In the genomic region with DNA sequence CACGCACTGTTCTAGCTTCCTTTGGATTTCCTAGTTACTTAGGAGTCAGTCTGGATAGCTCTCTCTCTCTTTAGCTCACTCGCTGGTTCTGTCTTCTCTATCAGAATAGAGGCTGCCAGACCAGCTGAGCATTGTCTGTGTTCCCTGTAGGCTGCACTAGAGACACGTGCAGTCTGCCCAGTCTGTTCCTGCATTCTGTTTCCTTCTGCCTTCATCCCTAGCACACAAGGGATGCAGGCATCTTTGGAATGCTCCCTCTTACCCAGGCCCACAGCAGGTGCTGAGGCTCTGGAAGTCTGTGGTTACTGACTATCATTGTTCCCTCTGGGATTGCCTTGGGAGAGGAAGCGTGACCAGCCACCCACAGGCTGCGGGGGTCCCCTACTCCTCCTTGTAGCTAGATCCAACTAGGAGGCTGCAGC, we compare ENCODE assay signal across 12 cellular contexts.
DNase-seq lines count a peak whose midpoint lies in the region; ATAC-seq and TF ChIP-seq lines count a peak whose summit lies in the region.
"Had no signal": no experiment of that assay in that cellular context is flagged by ENCODE, and none has a peak within 500 bp of the region (broad histone marks: within the 10 kb centered on the region; RNA-seq: fewer than 3 reads in every experiment).

No MANE protein-coding gene starts in this region.

- H2BK5ac ChIP-seq in mesenchymal stem cell (ENCODE audit: low read depth, low read length, poor library complexity, severe bottlenecking), result no peak overlapping the region

- H3K27ac Mint-ChIP-seq in T-helper 17 cell, result no peak overlapping the region
- H3K27ac Mint-ChIP-seq: memory B cell had no signal

- no peak overlapping the region for H3K23ac ChIP-seq in mesenchymal stem cell (ENCODE audit: low read length in 2 of 2)

- H3K4me1 Mint-ChIP-seq in T-helper 17 cell, result no peaks in the 10 kb centered on the region
- H3K4me1 Mint-ChIP-seq: memory B cell had no signal

- DNase-seq in AG20443 (ENCODE audit: low spot score), result peak; percentile 30
- DNase-seq in RPMI7951 (ENCODE audit: low read depth), result peak; percentile 91
- DNase-seq in fibroblast of the aortic adventitia (ENCODE audit: low read depth), result peak; percentile 10
- DNase-seq in mesenchymal stem cell, result peak; percentile 24
- no peak for DNase-seq in WERI-Rb-1
- no peak for DNase-seq in T-helper 17 cell
- no peak for DNase-seq in GM10248 (ENCODE audit: extremely low spot score)
- DNase-seq: NCI-H1417 treated with DMSO at 0.1 percent for 48 hours had no signal

- H3K4me3 ChIP-seq in fibroblast of the aortic adventitia (ENCODE audit: low read depth, low read length) (no peak overlapping the region), mesenchymal stem cell (ENCODE audit: insufficient read depth in 1 of 2, low read depth in 1 of 2, low read length in 2 of 2) (no peak overlapping the region), WERI-Rb-1 (ENCODE audit: low read depth, low read length) (no peak overlapping the region)
- H3K4me3 ChIP-seq: BLaER1, coronary artery had no signal

- peaks cover 5% of the 10 kb centered on the region for H3K4me1 ChIP-seq in mesenchymal stem cell (ENCODE audit: control insufficient read depth, insufficient read depth, low read depth, low read length)

- H3K27ac ChIP-seq in mesenchymal stem cell (ENCODE audit: low read length, poor library complexity, severe bottlenecking), result peak overlapping the region; percentile 65
- no peak overlapping the region for H3K27ac ChIP-seq in WERI-Rb-1
- H3K27ac ChIP-seq: BLaER1, coronary artery had no signal

- H3K14ac ChIP-seq in mesenchymal stem cell (ENCODE audit: low read length in 2 of 2), result no peak overlapping the region

- ATAC-seq in T-helper 17 cell (no peak), GM18511 (IDR thresholded peaks at IDR 0.05; ENCODE audit: unreplicated experiment) (no peak)

- H2BK120ac ChIP-seq in mesenchymal stem cell (ENCODE audit: low read depth, low read length), result no peak overlapping the region

- H2AFZ ChIP-seq in mesenchymal stem cell (ENCODE audit: low read depth, low read length), result no peak overlapping the region

- H4K8ac ChIP-seq in mesenchymal stem cell (ENCODE audit: low read length), result no peak overlapping the region

- H3K79me1 ChIP-seq in mesenchymal stem cell (replicated peaks; ENCODE audit: low read length, poor library complexity, severe bottlenecking), result no peaks in the 10 kb centered on the region

- peak overlapping the region; percentile 47 for H2AK5ac ChIP-seq in mesenchymal stem cell (ENCODE audit: low read length, severe bottlenecking)

- WGBS in mesenchymal stem cell, result 37% methylated on average over 5 of the region's 5 CpGs

- H3K4ac ChIP-seq in mesenchymal stem cell (ENCODE audit: low read depth in 1 of 2, low read length in 2 of 2), result no peak overlapping the region

- no peak overlapping the region for H2BK15ac ChIP-seq in mesenchymal stem cell (ENCODE audit: low read depth, poor library complexity, severe bottlenecking)

- peaks cover 10% of the 10 kb centered on the region for H3K9me3 ChIP-seq in mesenchymal stem cell (ENCODE audit: control insufficient read depth, low read length)
- no peaks in the 10 kb centered on the region for H3K9me3 ChIP-seq in WERI-Rb-1 (ENCODE audit: severe bottlenecking)
- no peaks in the 10 kb centered on the region for H3K9me3 ChIP-seq in T-helper 17 cell (ENCODE audit: control insufficient read depth, low read length, poor library complexity, severe bottlenecking)
- H3K9me3 ChIP-seq: BLaER1 had no signal

- TF ChIP-seq CTCF in fibroblast of the aortic adventitia (IDR thresholded peaks at IDR 0.05; ENCODE audit: insufficient read depth, low read length) (no peak), WERI-Rb-1 (IDR thresholded peaks at IDR 0.05; ENCODE audit: low read depth, low read length) (no peak), GM10248 (IDR thresholded peaks at IDR 0.05; ENCODE audit: control extremely low read depth, extremely low read depth, low read depth, missing control alignments) (no peak)

- no peak overlapping the region for H3K4me2 ChIP-seq in mesenchymal stem cell (ENCODE audit: low read length, poor library complexity, severe bottlenecking)
- H3K4me2 ChIP-seq: BLaER1 had no signal

- H4K91ac ChIP-seq in mesenchymal stem cell (ENCODE audit: low read length), result no peak overlapping the region

- no peak overlapping the region for H3K9ac ChIP-seq in mesenchymal stem cell (ENCODE audit: low read length)
- H3K9ac ChIP-seq: BLaER1 had no signal

- H2BK12ac ChIP-seq in mesenchymal stem cell (ENCODE audit: low read length in 2 of 2), result no peak overlapping the region

- POLR2A ChIA-PET in GM10248 (lab: Yijun Ruan, JAX), result no interaction called here

- H3K4me3 Mint-ChIP-seq in T-helper 17 cell, result no peak overlapping the region
- H3K4me3 Mint-ChIP-seq: memory B cell had no signal

- CTCF ChIA-PET in GM10248 (lab: Yijun Ruan, JAX), result interaction anchor here (1.0 to 1.1 kb wide), 2 partner anchors 10 to 24 kb away, joined by 3 read pairs; no protein-coding TSS in a partner anchor

- H3K36me3 ChIP-seq in mesenchymal stem cell (ENCODE audit: control insufficient read depth in 1 of 2, insufficient read depth in 2 of 2, low read depth in 1 of 2, low read length in 2 of 2), result no peaks in the 10 kb centered on the region
- no peaks in the 10 kb centered on the region for H3K36me3 ChIP-seq in WERI-Rb-1
- H3K36me3 ChIP-seq: BLaER1 had no signal

- no peaks in the 10 kb centered on the region for H3K27me3 ChIP-seq in mesenchymal stem cell (ENCODE audit: control insufficient read depth in 1 of 2, insufficient read depth in 1 of 2, low read length in 2 of 2)
- H3K27me3 ChIP-seq in WERI-Rb-1 (ENCODE audit: insufficient read depth, low read depth, severe bottlenecking), result no peaks in the 10 kb centered on the region
- H3K27me3 ChIP-seq: BLaER1 had no signal

- H3K18ac ChIP-seq in mesenchymal stem cell (ENCODE audit: low read depth in 1 of 2, low read length in 2 of 2), result no peak overlapping the region

- H3K36me3 Mint-ChIP-seq in T-helper 17 cell (ENCODE audit: low read depth), result no peaks in the 10 kb centered on the region

- peaks cover 6% of the 10 kb centered on the region for H3K27me3 Mint-ChIP-seq in T-helper 17 cell

Comparison
In these comparisons a context has a peak if more than half of its experiments do, and no peak if none do; other contexts are left out.
1. DNase-seq: peak in AG20443 (single experiment), RPMI7951 (single experiment), fibroblast of the aortic adventitia (single experiment) and mesenchymal stem cell (single experiment); none in WERI-Rb-1 (single experiment), T-helper 17 cell (0 of 3) and GM10248 (single experiment).